Comparison of ENCODE assay signal across 36 cellular contexts in genomic region chr4:75584067-75584466, GRCh38. TPM values are rescaled to one million over a fixed set of nuclear protein-coding genes. Genes with fewer than 3 reads are reported as not detected.
DNase-seq lines count a peak whose midpoint lies in the region; ATAC-seq and TF ChIP-seq lines count a peak whose summit lies in the region.
"Had no signal": no experiment of that assay in that cellular context is flagged by ENCODE, and none has a peak within 500 bp of the region (broad histone marks: within the 10 kb centered on the region; RNA-seq: fewer than 3 reads in every experiment).

No MANE protein-coding gene starts in this region.

- TF ChIP-seq CTCF in choroid plexus epithelial cell (conservative IDR thresholded peaks at IDR 0.05; ENCODE audit: low read depth, low read length) = no peak

- no peak overlapping the region for H2BK12ac ChIP-seq in trophoblast cell (ENCODE audit: low read length)

- H3K36me3 ChIP-seq in trophoblast cell (ENCODE audit: control insufficient read depth in 1 of 2, insufficient read depth in 2 of 2, low read length in 2 of 2) = no peaks in the 10 kb centered on the region
- H3K36me3 ChIP-seq: BLaER1, cardiac muscle cell, lower lobe of right lung, transverse colon had no signal

- no peaks in the 10 kb centered on the region for H3K27me3 ChIP-seq in trophoblast cell (ENCODE audit: insufficient read depth, low read length)
- H3K27me3 ChIP-seq: BLaER1, cardiac muscle cell, esophagus muscularis mucosa, transverse colon had no signal

- no peak overlapping the region for H3K23ac ChIP-seq in trophoblast cell (ENCODE audit: low read length)

- no peak overlapping the region for H3K14ac ChIP-seq in trophoblast cell (ENCODE audit: low read length)

- no peaks in the 10 kb centered on the region for H3K9me3 ChIP-seq in trophoblast cell (ENCODE audit: insufficient read depth, low read depth, low read length)
- H3K9me3 ChIP-seq: esophagus muscularis mucosa, lower lobe of right lung, psoas muscle, transverse colon had no signal

- no peak overlapping the region for H2AK5ac ChIP-seq in trophoblast cell (ENCODE audit: low read length)

- no peaks in the 10 kb centered on the region for H3K79me2 ChIP-seq in trophoblast cell (ENCODE audit: control insufficient read depth, insufficient read depth, low read length, poor library complexity)

- H3K18ac ChIP-seq in trophoblast cell (ENCODE audit: low read length) = no peak overlapping the region

- no peak overlapping the region for H2BK5ac ChIP-seq in trophoblast cell (ENCODE audit: low read depth, low read length, poor library complexity)

- no peaks in the 10 kb centered on the region for H3K79me1 ChIP-seq in trophoblast cell (ENCODE audit: low read length)

- H3K4ac ChIP-seq in trophoblast cell (ENCODE audit: low read depth, low read length) = no peak overlapping the region

- H3K9ac ChIP-seq in trophoblast cell (ENCODE audit: low read length) = peak overlapping the region; percentile 47
- H3K9ac ChIP-seq: BLaER1, KMS-11 had no signal

- no peak overlapping the region for H4K8ac ChIP-seq in trophoblast cell (ENCODE audit: low read depth, low read length)

- H4K12ac ChIP-seq in trophoblast cell (ENCODE audit: low read depth, low read length) = no peak overlapping the region

- H2BK120ac ChIP-seq in trophoblast cell (ENCODE audit: insufficient read depth, low read length, poor library complexity) = no peak overlapping the region

- no peaks in the 10 kb centered on the region for H3K4me1 Mint-ChIP-seq in natural killer cell treated with Interleukin-12 subunit alpha and Interleukin-12 subunit beta and Interleukin-15 and Interleukin-18, amount 100 ng/mL, for 72 hours (ENCODE audit: low read depth in 2 of 2)
- H3K4me1 Mint-ChIP-seq: activated CD4-positive, alpha-beta T cell treated with anti-CD3 and anti-CD28 coated beads for 36 hours; activated naive CD4-positive, alpha-beta T cell treated with anti-CD3 and anti-CD28 coated beads, Interleukin-2, amount 50 U/mL, for 24 hours; natural killer cell; stimulated activated memory B cell treated with anti-CD40 and anti-IgM and Interleukin-4, amounts not matched to agents 10 μg/mL and 1 μg/mL and 100 μg/mL, for 72 hours had no signal

- H3K4me3 ChIP-seq in choroid plexus epithelial cell (ENCODE audit: low read depth, low read length) (no peak overlapping the region), trophoblast cell (ENCODE audit: low read depth, low read length) (no peak overlapping the region)
- H3K4me3 ChIP-seq: BLaER1, cardiac muscle cell, esophagus muscularis mucosa, lower lobe of right lung, psoas muscle, transverse colon had no signal

- H3K27ac ChIP-seq in trophoblast cell (ENCODE audit: low read depth, low read length) = no peak overlapping the region
- H3K27ac ChIP-seq: BLaER1, cardiac muscle cell, esophagus muscularis mucosa, KMS-11, lower lobe of right lung, psoas muscle, transverse colon, VCaP had no signal

- peak; percentile 6 for DNase-seq in ELR (ENCODE audit: low read depth)
- peak; percentile 0 for DNase-seq in NCI-H69 (lab: John Stamatoyannopoulos, UW)
- DNase-seq in choroid plexus epithelial cell (ENCODE audit: low read depth) = peak; percentile 26
- DNase-seq in trophoblast cell = no peak
- no peak for DNase-seq in NCI-H774 (lab: John Stamatoyannopoulos, UW)
- no peak for DNase-seq in natural killer cell treated with Interleukin-12 subunit alpha and Interleukin-12 subunit beta and Interleukin-15 and Interleukin-18, amount 100 ng/mL, for 72 hours (ENCODE audit: low spot score)
- DNase-seq in midbrain (lab: John Stamatoyannopoulos, UW) = no peak
- DNase-seq: activated CD4-positive, alpha-beta T cell treated with anti-CD3 and anti-CD28 coated beads for 36 hours; activated CD8-positive, alpha-beta memory T cell treated with anti-CD3 and anti-CD28 coated beads, Interleukin-2, amount 50 U/mL, for 48 hours; activated CD8-positive, alpha-beta T cell treated with anti-CD3 and anti-CD28 coated beads for 36 hours; amygdala; cortex of kidney; DMS53; effector memory CD8-positive, alpha-beta T cell; GOT3; lower lobe of right lung; natural killer cell; NCI-H1417; NCI-H2029; NCI-H524 treated with DMSO at 0.1 percent for 48 hours; occipital lobe; psoas muscle; SW 1271; T-helper 9 cell; transverse colon had no signal

- peaks cover 15 to 35% of the 10 kb centered on the region in 2 donors for H3K27me3 Mint-ChIP-seq in natural killer cell treated with Interleukin-12 subunit alpha and Interleukin-12 subunit beta and Interleukin-15 and Interleukin-18, amount 100 ng/mL, for 72 hours

- no peaks in the 10 kb centered on the region for H3K36me3 Mint-ChIP-seq in natural killer cell treated with Interleukin-12 subunit alpha and Interleukin-12 subunit beta and Interleukin-15 and Interleukin-18, amount 100 ng/mL, for 72 hours
- H3K36me3 Mint-ChIP-seq: natural killer cell; stimulated activated memory B cell treated with anti-CD40 and anti-IgM and Interleukin-4, amounts not matched to agents 10 μg/mL and 1 μg/mL and 100 μg/mL, for 72 hours had no signal

- no peak overlapping the region for H3K27ac Mint-ChIP-seq in natural killer cell treated with Interleukin-12 subunit alpha and Interleukin-12 subunit beta and Interleukin-15 and Interleukin-18, amount 100 ng/mL, for 72 hours
- H3K27ac Mint-ChIP-seq: activated CD4-positive, alpha-beta T cell treated with anti-CD3 and anti-CD28 coated beads for 36 hours; activated CD8-positive, alpha-beta T cell treated with anti-CD3 and anti-CD28 coated beads for 36 hours; activated naive CD4-positive, alpha-beta T cell treated with anti-CD3 and anti-CD28 coated beads, Interleukin-2, amount 50 U/mL, for 24 hours; effector memory CD8-positive, alpha-beta T cell; natural killer cell; stimulated activated memory B cell treated with anti-CD40 and anti-IgM and Interleukin-4, amounts not matched to agents 10 μg/mL and 1 μg/mL and 100 μg/mL, for 72 hours had no signal

- ATAC-seq in GM21576 (IDR thresholded peaks at IDR 0.05; ENCODE audit: unreplicated experiment) = no peak
- no peak for ATAC-seq in natural killer cell treated with Interleukin-12 subunit alpha and Interleukin-12 subunit beta and Interleukin-15 and Interleukin-18, amount 100 ng/mL, for 72 hours
- ATAC-seq: activated CD4-positive, alpha-beta T cell treated with anti-CD3 and anti-CD28 coated beads for 36 hours; activated CD8-positive, alpha-beta T cell treated with anti-CD3 and anti-CD28 coated beads for 36 hours; effector memory CD8-positive, alpha-beta T cell; lower lobe of right lung; natural killer cell; psoas muscle; stimulated activated memory B cell treated with anti-CD40 and anti-IgM and Interleukin-4, amounts not matched to agents 10 μg/mL and 1 μg/mL and 100 μg/mL, for 72 hours had no signal

- H4K91ac ChIP-seq in trophoblast cell (ENCODE audit: low read depth, low read length) = no peak overlapping the region

- WGBS in trophoblast cell (ENCODE audit: extremely low coverage, insufficient coverage, insufficient read length) = no CpG with 5 or more reads among the region's 2 CpGs

- H3K4me2 ChIP-seq in trophoblast cell (ENCODE audit: low read length) = no peak overlapping the region
- H3K4me2 ChIP-seq: BLaER1, KMS-11 had no signal

- H2AFZ ChIP-seq in trophoblast cell (ENCODE audit: insufficient read depth, low read length, poor library complexity) = no peak overlapping the region

- H3K4me3 Mint-ChIP-seq in natural killer cell treated with Interleukin-12 subunit alpha and Interleukin-12 subunit beta and Interleukin-15 and Interleukin-18, amount 100 ng/mL, for 72 hours = no peak overlapping the region
- H3K4me3 Mint-ChIP-seq: activated CD4-positive, alpha-beta T cell treated with anti-CD3 and anti-CD28 coated beads for 36 hours; activated CD8-positive, alpha-beta T cell treated with anti-CD3 and anti-CD28 coated beads for 36 hours; activated naive CD4-positive, alpha-beta T cell treated with anti-CD3 and anti-CD28 coated beads, Interleukin-2, amount 50 U/mL, for 24 hours; effector memory CD8-positive, alpha-beta T cell; natural killer cell; stimulated activated memory B cell treated with anti-CD40 and anti-IgM and Interleukin-4, amounts not matched to agents 10 μg/mL and 1 μg/mL and 100 μg/mL, for 72 hours had no signal

- H3K9me3 Mint-ChIP-seq in natural killer cell treated with Interleukin-12 subunit alpha and Interleukin-12 subunit beta and Interleukin-15 and Interleukin-18, amount 100 ng/mL, for 72 hours = no peaks in the 10 kb centered on the region
- H3K9me3 Mint-ChIP-seq: effector memory CD8-positive, alpha-beta T cell; natural killer cell had no signal

- no peaks in the 10 kb centered on the region for H3K4me1 ChIP-seq in trophoblast cell (ENCODE audit: control insufficient read depth in 1 of 2, insufficient read depth in 2 of 2, low read length in 2 of 2)
- H3K4me1 ChIP-seq: BLaER1, esophagus muscularis mucosa, lower lobe of right lung, psoas muscle, transverse colon had no signal

RNA-seq across cellular contexts. Expression of gene ODAPH, which starts 28.2 kb away (rescaled TPM):
- 6.5 and 7.6 TPM in 2 replicates for polyA plus RNA-seq in trophoblast cell (2013)
- total RNA-seq in natural killer cell treated with Interleukin-12 subunit alpha and Interleukin-12 subunit beta and Interleukin-15 and Interleukin-18, amount 100 ng/mL, for 72 hours = 10 to 100 TPM in 1 of 2 donors, 1 to 10 TPM in 1; 6.2 to 13.0 TPM
- total RNA-seq: activated CD4-positive, alpha-beta T cell treated with anti-CD3 and anti-CD28 coated beads for 36 hours; activated CD8-positive, alpha-beta T cell treated with anti-CD3 and anti-CD28 coated beads for 36 hours; esophagus muscularis mucosa; frontal cortex; lower lobe of right lung; natural killer cell; occipital lobe; subcutaneous adipose tissue; transverse colon had no signal
- polyA plus RNA-seq: AG04450 had no signal

RNA-seq across cellular contexts. Expression of gene CDKL2, which starts 46.3 kb away (rescaled TPM):
- polyA plus RNA-seq in trophoblast cell (2013) = 0.19 and 0.32 TPM in 2 replicates
- total RNA-seq in natural killer cell treated with Interleukin-12 subunit alpha and Interleukin-12 subunit beta and Interleukin-15 and Interleukin-18, amount 100 ng/mL, for 72 hours = under 1 TPM; 0.14 to 0.36 TPM
- total RNA-seq: subcutaneous adipose tissue had no signal

Comparison
In these comparisons a context has a peak if more than half of its experiments do, and no peak if none do; other contexts are left out.
1. DNase-seq: peak in ELR (single experiment), NCI-H69 (single experiment) and choroid plexus epithelial cell (single experiment); none in trophoblast cell (0 of 2), NCI-H774 (single experiment), natural killer cell treated with Interleukin-12 subunit alpha and Interleukin-12 subunit beta and Interleukin-15 and Interleukin-18, amount 100 ng/mL, for 72 hours (single experiment) and midbrain (single experiment).